ENCODE assay signal across 1 cellular context in genomic region chr4:38765391-38765790, GRCh38.
TF ChIP-seq lines count a peak whose summit lies in the region.

No MANE protein-coding gene starts in this region.

TF ChIP-seq in IMR-90, 13 proteins besides CTCF, POLR2A, EP300 and RAD21 (continued from another document):
- no peak for TF ChIP-seq USF2 (IDR thresholded peaks at IDR 0.05; ENCODE audit: low read depth, low read length)
- TF ChIP-seq ELK1 (IDR thresholded peaks at IDR 0.05; ENCODE audit: borderline replicate concordance, low read depth, low read length): no peak
- TF ChIP-seq BHLHE40 (IDR thresholded peaks at IDR 0.05; ENCODE audit: low read depth, low read length): no peak
TF ChIP-seq in IMR-90: peak in this region for 0.
